ENCODE assay signal across 22 cellular contexts in genomic region chr16:26993511-26993910, GRCh38.
"Had no signal": no experiment of that assay in that cellular context is flagged by ENCODE, and none has a peak within 500 bp of the region (broad histone marks: within the 10 kb centered on the region; RNA-seq: fewer than 3 reads in every experiment).

No MANE protein-coding gene starts in this region.

- H3K4me1 ChIP-seq: breast epithelium, esophagus squamous epithelium, gastroesophageal sphincter, heart right ventricle, suprapubic skin had no signal

- H3K9me3 ChIP-seq: esophagus squamous epithelium, suprapubic skin had no signal

- H3K27me3 ChIP-seq: breast epithelium, suprapubic skin had no signal

- H3K4me3 Mint-ChIP-seq: activated B cell treated with CpG ODN at 0.5 μM for 24 hours; activated CD8-positive, alpha-beta T cell treated with anti-CD3 and anti-CD28 coated beads, Interleukin-2, amount 10 ng/mL, durations not matched to agents 7 days and 5 days; activated naive CD8-positive, alpha-beta T cell; T-helper 2 cell treated with Interferon-gamma antibody and Interleukin-4, amounts not matched to agents 5 μg/mL and 100 μg/mL, for 36 hours; type B pancreatic cell had no signal

- ATAC-seq: activated CD8-positive, alpha-beta T cell treated with anti-CD3 and anti-CD28 coated beads, Interleukin-2, amount 10 ng/mL, durations not matched to agents 7 days and 5 days; gastroesophageal sphincter; heart right ventricle; left lobe of liver had no signal

- H3K27ac ChIP-seq: esophagus squamous epithelium, gastroesophageal sphincter, heart right ventricle, suprapubic skin had no signal

- H3K4me3 ChIP-seq: esophagus squamous epithelium, gastroesophageal sphincter, heart right ventricle, suprapubic skin had no signal

- H3K27ac Mint-ChIP-seq: activated B cell treated with CpG ODN at 0.5 μM for 24 hours; activated CD8-positive, alpha-beta T cell treated with anti-CD3 and anti-CD28 coated beads, Interleukin-2, amount 10 ng/mL, durations not matched to agents 7 days and 5 days; activated naive CD8-positive, alpha-beta T cell; T-helper 2 cell treated with Interferon-gamma antibody and Interleukin-4, amounts not matched to agents 5 μg/mL and 100 μg/mL, for 36 hours; type B pancreatic cell had no signal

- H3K36me3 ChIP-seq: breast epithelium, esophagus squamous epithelium, gastroesophageal sphincter, heart right ventricle, suprapubic skin had no signal

- H3K9me3 Mint-ChIP-seq: T-helper 2 cell treated with Interferon-gamma antibody and Interleukin-4, amounts not matched to agents 5 μg/mL and 100 μg/mL, for 36 hours had no signal

- H3K4me1 Mint-ChIP-seq: activated B cell treated with CpG ODN at 0.5 μM for 24 hours had no signal

- DNase-seq: activated B cell treated with CpG ODN at 0.5 μM for 24 hours; activated CD4-positive, alpha-beta T cell treated with anti-CD3 and anti-CD28 coated beads for 48 hours; activated CD8-positive, alpha-beta memory T cell treated with anti-CD3 and anti-CD28 coated beads, Interleukin-2, amount 50 U/mL, for 4 hours; activated CD8-positive, alpha-beta T cell treated with anti-CD3 and anti-CD28 coated beads, Interleukin-2, amount 10 ng/mL, durations not matched to agents 7 days and 5 days; activated effector memory CD4-positive, alpha-beta T cell treated with anti-CD3 and anti-CD28 coated beads, Interleukin-2, amount 50 U/mL, for 16 hours; activated T-cell treated with anti-CD3 and anti-CD28 coated beads, Interleukin-2, amount 50 U/mL, for 48 hours; anterior cingulate cortex; cerebellar nuclear complex; effector CD8-positive, alpha-beta T cell; esophagus squamous epithelium; heart right ventricle; posterior cingulate gyrus; stimulated activated CD4-positive, alpha-beta T cell treated with anti-CD3 and anti-CD28 coated beads, Interleukin-15, amount 100 ng/mL, for 24 hours; stimulated activated CD4-positive, alpha-beta T cell treated with anti-CD3 and anti-CD28 coated beads, Interleukin-4, amount 100 ng/mL, for 1 hour; stimulated activated naive CD4-positive, alpha-beta T cell treated with Interleukin-2 at 50 U/mL for 16 hours had no signal

- H3K36me3 Mint-ChIP-seq: activated naive CD8-positive, alpha-beta T cell; type B pancreatic cell had no signal
